In genomic region chr7:109844362-109844761, GRCh38 we compare ENCODE assay signal across 11 cellular contexts.
A peak's percentile ranks its signal among the peaks of the same experiment; 100 is the strongest.
DNase-seq lines count a peak whose midpoint lies in the region; ATAC-seq, FAIRE-seq and TF ChIP-seq lines count a peak whose summit lies in the region.
"Had no signal": no experiment of that assay in that cellular context is flagged by ENCODE, and none has a peak within 500 bp of the region (broad histone marks: within the 10 kb centered on the region; RNA-seq: fewer than 3 reads in every experiment).

No MANE protein-coding gene starts in this region.

- H2AFZ ChIP-seq in GM12878 (ENCODE audit: control insufficient read depth, low read depth, low read length): no peak overlapping the region
- no peak overlapping the region for H2AFZ ChIP-seq in mesenchymal stem cell (ENCODE audit: low read depth, low read length)

- H3K79me1 ChIP-seq in mesenchymal stem cell (replicated peaks; ENCODE audit: low read length, poor library complexity, severe bottlenecking): no peaks in the 10 kb centered on the region

- intact Hi-C loops in GM12878 (cut with micrococcal nuclease; ENCODE audit: unreplicated experiment): loop anchor here (1.0 to 10.0 kb wide), 4 partner anchors 598 to 1891 kb away; partner anchors contain the start of gene LRRN3

- no peak overlapping the region for H2BK120ac ChIP-seq in mesenchymal stem cell (ENCODE audit: low read depth, low read length)

- H3K36me3 ChIP-seq in GM12878 (ENCODE audit: control insufficient read depth in 2 of 2, insufficient read depth in 2 of 2, low read length in 1 of 2) (no peaks in the 10 kb centered on the region), mesenchymal stem cell (ENCODE audit: control insufficient read depth in 1 of 2, insufficient read depth in 2 of 2, low read depth in 1 of 2, low read length in 2 of 2) (no peaks in the 10 kb centered on the region)
- no peaks in the 10 kb centered on the region for H3K36me3 ChIP-seq in CD8-positive, alpha-beta memory T cell (ENCODE audit: insufficient read depth, low read length)

- H3K4ac ChIP-seq in mesenchymal stem cell (ENCODE audit: low read depth in 1 of 2, low read length in 2 of 2): no peak overlapping the region

- POLR2A ChIA-PET in GM12878 (lab: Charles Lee): no interaction called here
- POLR2A ChIA-PET in CD8-positive, alpha-beta memory T cell (lab: Charles Lee): no interaction called here

- CTCF ChIA-PET in GM12878 (lab: Yijun Ruan, JAX): interaction anchor here (1.3 to 1.5 kb wide), 3 partner anchors 9 to 598 kb away, joined by 3 to 4 read pairs (median 3); no protein-coding TSS in a partner anchor
- CTCF ChIA-PET in CD8-positive, alpha-beta memory T cell (lab: Charles Lee): interaction anchor here (1.1 kb wide), 1 partner anchor 1892 kb away, joined by 3 read pairs; no protein-coding TSS in a partner anchor

- no peak overlapping the region for H3K4me3 Mint-ChIP-seq in CD8-positive, alpha-beta memory T cell
- H3K4me3 Mint-ChIP-seq: activated naive CD8-positive, alpha-beta T cell had no signal

- H3K4me3 ChIP-seq in GM12878 (no peak overlapping the region), mesenchymal stem cell (ENCODE audit: insufficient read depth in 1 of 2, low read depth in 1 of 2, low read length in 2 of 2) (no peak overlapping the region)
- H3K4me3 ChIP-seq in CD8-positive, alpha-beta memory T cell (ENCODE audit: low read length): no peak overlapping the region

- no peak overlapping the region for H3K27ac ChIP-seq in GM12878 (ENCODE audit: control insufficient read depth, insufficient read depth)
- H3K27ac ChIP-seq in mesenchymal stem cell (ENCODE audit: low read length, poor library complexity, severe bottlenecking): no peak overlapping the region
- no peak overlapping the region for H3K27ac ChIP-seq in CD8-positive, alpha-beta memory T cell (ENCODE audit: low read depth, low read length)

- H3K27ac Mint-ChIP-seq in CD8-positive, alpha-beta memory T cell: no peak overlapping the region
- H3K27ac Mint-ChIP-seq: activated naive CD8-positive, alpha-beta T cell had no signal

- no peaks in the 10 kb centered on the region for H3K79me2 ChIP-seq in GM12878 (ENCODE audit: control insufficient read depth, insufficient read depth, low read length)

- no peaks in the 10 kb centered on the region for H3K36me3 Mint-ChIP-seq in CD8-positive, alpha-beta memory T cell
- H3K36me3 Mint-ChIP-seq: activated naive CD8-positive, alpha-beta T cell had no signal

- no peak overlapping the region for H2AK5ac ChIP-seq in mesenchymal stem cell (ENCODE audit: low read length, severe bottlenecking)

- H3K9ac ChIP-seq in GM12878 (ENCODE audit: control insufficient read depth, insufficient read depth, low read length) (no peak overlapping the region), mesenchymal stem cell (ENCODE audit: low read length) (no peak overlapping the region)

- H4K20me1 ChIP-seq in GM12878 (ENCODE audit: control insufficient read depth, insufficient read depth): no peaks in the 10 kb centered on the region

- SMC1A ChIA-PET in GM12878 (lab: Charles Lee; ENCODE audit: uncharacterized antibody, unreplicated experiment): interaction anchor here (1.2 to 3.5 kb wide), 3 partner anchors 43 to 1254 kb away, joined by 3 to 11 read pairs (median 4); no protein-coding TSS in a partner anchor

- H2BK15ac ChIP-seq in mesenchymal stem cell (ENCODE audit: low read depth, poor library complexity, severe bottlenecking): no peak overlapping the region

- H3K27me3 ChIP-seq in GM12878 (replicated peaks in 1 of 2; ENCODE audit: control insufficient read depth in 2 of 2, insufficient read depth in 2 of 2, low read length in 1 of 2): no peaks in the 10 kb centered on the region
- no peaks in the 10 kb centered on the region for H3K27me3 ChIP-seq in mesenchymal stem cell (ENCODE audit: control insufficient read depth in 1 of 2, insufficient read depth in 1 of 2, low read length in 2 of 2)
- H3K27me3 ChIP-seq in CD8-positive, alpha-beta memory T cell (ENCODE audit: insufficient read depth, low read length, poor library complexity, severe bottlenecking): no peaks in the 10 kb centered on the region

- H3K9me3 ChIP-seq in GM12878 (replicated peaks; ENCODE audit: control insufficient read depth, insufficient read depth, low read length) (no peaks in the 10 kb centered on the region), mesenchymal stem cell (ENCODE audit: control insufficient read depth, low read length) (no peaks in the 10 kb centered on the region)
- no peaks in the 10 kb centered on the region for H3K9me3 ChIP-seq in CD8-positive, alpha-beta memory T cell (ENCODE audit: low read length)

- no peak for TF ChIP-seq EP300 in GM12878 (IDR thresholded peaks at IDR 0.05; ENCODE audit: borderline replicate concordance in 1 of 2, control insufficient read depth in 1 of 2, low read depth in 2 of 2, low read length in 2 of 2)

- DNase-seq in ELR (ENCODE audit: low read depth): peak; percentile 46
- DNase-seq in M059J (ENCODE audit: low read depth): peak; percentile 1
- DNase-seq in GM12878 (ENCODE audit: low read depth, low spot score): no peak
- DNase-seq in mesenchymal stem cell: peak; percentile 5
- no peak for DNase-seq in activated effector memory CD4-positive, alpha-beta T cell treated with Interleukin-2 at 50 U/mL for 16 hours
- DNase-seq in CD1c-positive myeloid dendritic cell (ENCODE audit: extremely low spot score): no peak
- no peak for DNase-seq in CD8-positive, alpha-beta memory T cell
- no peak for DNase-seq in medulla oblongata (ENCODE audit: extremely low spot score)
- DNase-seq: midbrain had no signal

- no peaks in the 10 kb centered on the region for H3K4me1 ChIP-seq in GM12878 (ENCODE audit: control insufficient read depth, insufficient read depth, low read length)
- H3K4me1 ChIP-seq in mesenchymal stem cell (ENCODE audit: control insufficient read depth, insufficient read depth, low read depth, low read length): no peaks in the 10 kb centered on the region
- no peaks in the 10 kb centered on the region for H3K4me1 ChIP-seq in CD8-positive, alpha-beta memory T cell (ENCODE audit: insufficient read depth, low read length)

- no peak overlapping the region for H3K14ac ChIP-seq in mesenchymal stem cell (ENCODE audit: low read length in 2 of 2)

- H3K4me1 Mint-ChIP-seq in CD8-positive, alpha-beta memory T cell: no peaks in the 10 kb centered on the region

- RAD21 ChIA-PET in GM12878 (lab: Charles Lee; ENCODE audit: unreplicated experiment): no interaction called here

- H3K9me3 Mint-ChIP-seq in CD8-positive, alpha-beta memory T cell: no peaks in the 10 kb centered on the region

- no peak for ATAC-seq in GM12878

- no peak overlapping the region for H3K18ac ChIP-seq in mesenchymal stem cell (ENCODE audit: low read depth in 1 of 2, low read length in 2 of 2)

- TF ChIP-seq CTCF in GM12878 (IDR thresholded peaks at IDR 0.05 in 2 of 3, conservative IDR thresholded peaks at IDR 0.05 in 1 of 3; ENCODE audit: control insufficient read depth in 2 of 3, extremely low read depth in 1 of 3, insufficient read depth in 1 of 3, low read depth in 3 of 3, low read length in 3 of 3): peak; percentile 20 to 41 (median 27); a peak in 4 of 6 replicates

- H3K4me2 ChIP-seq in GM12878 (ENCODE audit: control insufficient read depth, insufficient read depth) (no peak overlapping the region), mesenchymal stem cell (ENCODE audit: low read length, poor library complexity, severe bottlenecking) (no peak overlapping the region)

- no peak overlapping the region for H4K8ac ChIP-seq in mesenchymal stem cell (ENCODE audit: low read length)

- H2BK12ac ChIP-seq in mesenchymal stem cell (ENCODE audit: low read length in 2 of 2): no peak overlapping the region

- peak; percentile 72 for TF ChIP-seq RAD21 in GM12878 (IDR thresholded peaks at IDR 0.05; ENCODE audit: insufficient read depth, low read depth, low read length)

- no peak overlapping the region for H4K91ac ChIP-seq in mesenchymal stem cell (ENCODE audit: low read length)

- no peak overlapping the region for H2BK5ac ChIP-seq in mesenchymal stem cell (ENCODE audit: low read depth, low read length, poor library complexity, severe bottlenecking)

- no peaks in the 10 kb centered on the region for H3K27me3 Mint-ChIP-seq in CD8-positive, alpha-beta memory T cell

- in situ Hi-C loops in GM12878 (cut with MboI): no loop called here

- no peak overlapping the region for H3K23ac ChIP-seq in mesenchymal stem cell (ENCODE audit: low read length in 2 of 2)

- FAIRE-seq in GM12878 (lab: Jason Lieb, UNC): peak; percentile 13
- FAIRE-seq: GM19239 had no signal

- BruUV-seq in GM12878 (replicated peaks; lab: Mats Ljungman, UMichigan): no TSS peak

- TF ChIP-seq POLR2A in GM12878 (IDR thresholded peaks at IDR 0.05; ENCODE audit: low read depth, low read length): no peak

TF ChIP-seq in GM12878, 131 proteins besides CTCF, POLR2A, EP300 and RAD21:
- TF ChIP-seq STAT1 (conservative IDR thresholded peaks at IDR 0.05) (no peak), SMC3 (IDR thresholded peaks at IDR 0.05; ENCODE audit: borderline replicate concordance, low read length) (peak; percentile 45; the same call in 1 of the 2 replicates)

Comparison
In these comparisons a context has a peak if more than half of its experiments do, and no peak if none do; other contexts are left out.
1. DNase-seq: peak in ELR (single experiment), M059J (single experiment) and mesenchymal stem cell (single experiment); none in GM12878 (single experiment), activated effector memory CD4-positive, alpha-beta T cell treated with Interleukin-2 at 50 U/mL for 16 hours (single experiment), CD1c-positive myeloid dendritic cell (single experiment), CD8-positive, alpha-beta memory T cell (0 of 5) and medulla oblongata (single experiment).